In the genomic region with DNA sequence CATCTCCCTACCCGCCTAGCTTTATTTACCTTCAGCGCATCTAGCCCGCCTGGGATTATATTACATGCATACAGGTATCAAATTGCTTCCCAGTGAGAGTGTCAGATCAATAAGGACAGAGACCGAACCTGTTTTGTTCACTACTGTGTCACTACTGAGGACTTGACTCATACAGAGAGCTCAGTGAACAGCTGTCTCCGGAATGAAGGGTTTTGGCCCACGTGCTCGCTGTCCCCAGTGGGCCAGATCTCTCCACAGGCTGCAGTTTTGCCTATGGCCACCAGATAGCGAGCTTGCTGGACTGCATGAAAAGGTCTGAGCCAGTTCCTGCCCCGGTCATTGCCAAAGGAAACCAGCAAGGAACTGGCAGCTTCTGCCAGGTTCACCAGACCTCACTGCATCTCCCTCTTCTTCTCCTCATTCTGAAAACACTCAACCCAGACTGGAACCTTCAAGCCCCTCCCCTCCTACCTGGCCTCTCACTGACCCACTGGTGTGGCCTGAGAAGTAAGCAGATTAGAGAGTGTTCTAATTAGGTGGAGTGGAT, we compare ENCODE assay signal across 1 cellular context.
TF ChIP-seq lines count a peak whose summit lies in the region.

No MANE protein-coding gene starts in this region.

TF ChIP-seq in GM12878, 131 proteins besides CTCF, POLR2A, EP300 and RAD21 (continued from another document):
- TF ChIP-seq KAT2A (conservative IDR thresholded peaks at IDR 0.05; ENCODE audit: control insufficient read depth, low read depth, low read length) = no peak
- TF ChIP-seq, protein P1, sequence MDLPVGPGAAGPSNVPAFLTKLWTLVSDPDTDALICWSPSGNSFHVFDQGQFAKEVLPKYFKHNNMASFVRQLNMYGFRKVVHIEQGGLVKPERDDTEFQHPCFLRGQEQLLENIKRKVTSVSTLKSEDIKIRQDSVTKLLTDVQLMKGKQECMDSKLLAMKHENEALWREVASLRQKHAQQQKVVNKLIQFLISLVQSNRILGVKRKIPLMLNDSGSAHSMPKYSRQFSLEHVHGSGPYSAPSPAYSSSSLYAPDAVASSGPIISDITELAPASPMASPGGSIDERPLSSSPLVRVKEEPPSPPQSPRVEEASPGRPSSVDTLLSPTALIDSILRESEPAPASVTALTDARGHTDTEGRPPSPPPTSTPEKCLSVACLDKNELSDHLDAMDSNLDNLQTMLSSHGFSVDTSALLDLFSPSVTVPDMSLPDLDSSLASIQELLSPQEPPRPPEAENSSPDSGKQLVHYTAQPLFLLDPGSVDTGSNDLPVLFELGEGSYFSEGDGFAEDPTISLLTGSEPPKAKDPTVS (IDR thresholded peaks at IDR 0.05; ENCODE audit: low read depth, low read length) = no peak
- 0 out of 2 replicates have a peak, but pooled peaks have one; percentile 55 for TF ChIP-seq TCF12 (IDR thresholded peaks at IDR 0.05; ENCODE audit: low read depth, low read length)
- TF ChIP-seq, protein P2, sequence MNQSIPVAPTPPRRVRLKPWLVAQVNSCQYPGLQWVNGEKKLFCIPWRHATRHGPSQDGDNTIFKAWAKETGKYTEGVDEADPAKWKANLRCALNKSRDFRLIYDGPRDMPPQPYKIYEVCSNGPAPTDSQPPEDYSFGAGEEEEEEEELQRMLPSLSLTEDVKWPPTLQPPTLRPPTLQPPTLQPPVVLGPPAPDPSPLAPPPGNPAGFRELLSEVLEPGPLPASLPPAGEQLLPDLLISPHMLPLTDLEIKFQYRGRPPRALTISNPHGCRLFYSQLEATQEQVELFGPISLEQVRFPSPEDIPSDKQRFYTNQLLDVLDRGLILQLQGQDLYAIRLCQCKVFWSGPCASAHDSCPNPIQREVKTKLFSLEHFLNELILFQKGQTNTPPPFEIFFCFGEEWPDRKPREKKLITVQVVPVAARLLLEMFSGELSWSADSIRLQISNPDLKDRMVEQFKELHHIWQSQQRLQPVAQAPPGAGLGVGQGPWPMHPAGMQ (IDR thresholded peaks at IDR 0.05; ENCODE audit: borderline replicate concordance) = no peak
- peak; percentile 24 for TF ChIP-seq NFXL1 (IDR thresholded peaks at IDR 0.05; ENCODE audit: borderline replicate concordance)
- TF ChIP-seq POU2F2 (IDR thresholded peaks at IDR 0.05; ENCODE audit: borderline replicate concordance, low read depth, low read length) = no peak
- no peak for TF ChIP-seq KDM1A (IDR thresholded peaks at IDR 0.05; ENCODE audit: borderline replicate concordance)
- no peak for TF ChIP-seq MTA3 (IDR thresholded peaks at IDR 0.05; ENCODE audit: borderline replicate concordance, low read length)
- TF ChIP-seq, protein P3, sequence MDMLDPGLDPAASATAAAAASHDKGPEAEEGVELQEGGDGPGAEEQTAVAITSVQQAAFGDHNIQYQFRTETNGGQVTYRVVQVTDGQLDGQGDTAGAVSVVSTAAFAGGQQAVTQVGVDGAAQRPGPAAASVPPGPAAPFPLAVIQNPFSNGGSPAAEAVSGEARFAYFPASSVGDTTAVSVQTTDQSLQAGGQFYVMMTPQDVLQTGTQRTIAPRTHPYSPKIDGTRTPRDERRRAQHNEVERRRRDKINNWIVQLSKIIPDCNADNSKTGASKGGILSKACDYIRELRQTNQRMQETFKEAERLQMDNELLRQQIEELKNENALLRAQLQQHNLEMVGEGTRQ (IDR thresholded peaks at IDR 0.05; ENCODE audit: borderline replicate concordance, low read depth, low read length) = peak; percentile 19; the same call in 1 of the 2 replicates
- TF ChIP-seq IRF4 (IDR thresholded peaks at IDR 0.05; ENCODE audit: low read depth, low read length) = peak; percentile 57
- no peak for TF ChIP-seq FOXM1 (IDR thresholded peaks at IDR 0.05; ENCODE audit: low read depth, low read length)
- TF ChIP-seq SUZ12 (IDR thresholded peaks at IDR 0.05; ENCODE audit: unreplicated experiment) = no peak
- TF ChIP-seq, protein P4, sequence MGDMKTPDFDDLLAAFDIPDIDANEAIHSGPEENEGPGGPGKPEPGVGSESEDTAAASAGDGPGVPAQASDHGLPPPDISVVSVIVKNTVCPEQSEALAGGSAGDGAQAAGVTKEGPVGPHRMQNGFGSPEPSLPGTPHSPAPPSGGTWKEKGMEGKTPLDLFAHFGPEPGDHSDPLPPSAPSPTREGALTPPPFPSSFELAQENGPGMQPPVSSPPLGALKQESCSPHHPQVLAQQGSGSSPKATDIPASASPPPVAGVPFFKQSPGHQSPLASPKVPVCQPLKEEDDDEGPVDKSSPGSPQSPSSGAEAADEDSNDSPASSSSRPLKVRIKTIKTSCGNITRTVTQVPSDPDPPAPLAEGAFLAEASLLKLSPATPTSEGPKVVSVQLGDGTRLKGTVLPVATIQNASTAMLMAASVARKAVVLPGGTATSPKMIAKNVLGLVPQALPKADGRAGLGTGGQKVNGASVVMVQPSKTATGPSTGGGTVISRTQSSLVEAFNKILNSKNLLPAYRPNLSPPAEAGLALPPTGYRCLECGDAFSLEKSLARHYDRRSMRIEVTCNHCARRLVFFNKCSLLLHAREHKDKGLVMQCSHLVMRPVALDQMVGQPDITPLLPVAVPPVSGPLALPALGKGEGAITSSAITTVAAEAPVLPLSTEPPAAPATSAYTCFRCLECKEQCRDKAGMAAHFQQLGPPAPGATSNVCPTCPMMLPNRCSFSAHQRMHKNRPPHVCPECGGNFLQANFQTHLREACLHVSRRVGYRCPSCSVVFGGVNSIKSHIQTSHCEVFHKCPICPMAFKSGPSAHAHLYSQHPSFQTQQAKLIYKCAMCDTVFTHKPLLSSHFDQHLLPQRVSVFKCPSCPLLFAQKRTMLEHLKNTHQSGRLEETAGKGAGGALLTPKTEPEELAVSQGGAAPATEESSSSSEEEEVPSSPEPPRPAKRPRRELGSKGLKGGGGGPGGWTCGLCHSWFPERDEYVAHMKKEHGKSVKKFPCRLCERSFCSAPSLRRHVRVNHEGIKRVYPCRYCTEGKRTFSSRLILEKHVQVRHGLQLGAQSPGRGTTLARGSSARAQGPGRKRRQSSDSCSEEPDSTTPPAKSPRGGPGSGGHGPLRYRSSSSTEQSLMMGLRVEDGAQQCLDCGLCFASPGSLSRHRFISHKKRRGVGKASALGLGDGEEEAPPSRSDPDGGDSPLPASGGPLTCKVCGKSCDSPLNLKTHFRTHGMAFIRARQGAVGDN (IDR thresholded peaks at IDR 0.05) = 0 out of 2 replicates have a peak, but pooled peaks have one; percentile 36
- peak; percentile 12; the same call in 1 of the 2 replicates for TF ChIP-seq JUND (IDR thresholded peaks at IDR 0.05; ENCODE audit: low read depth, low read length)
- TF ChIP-seq, protein P5, sequence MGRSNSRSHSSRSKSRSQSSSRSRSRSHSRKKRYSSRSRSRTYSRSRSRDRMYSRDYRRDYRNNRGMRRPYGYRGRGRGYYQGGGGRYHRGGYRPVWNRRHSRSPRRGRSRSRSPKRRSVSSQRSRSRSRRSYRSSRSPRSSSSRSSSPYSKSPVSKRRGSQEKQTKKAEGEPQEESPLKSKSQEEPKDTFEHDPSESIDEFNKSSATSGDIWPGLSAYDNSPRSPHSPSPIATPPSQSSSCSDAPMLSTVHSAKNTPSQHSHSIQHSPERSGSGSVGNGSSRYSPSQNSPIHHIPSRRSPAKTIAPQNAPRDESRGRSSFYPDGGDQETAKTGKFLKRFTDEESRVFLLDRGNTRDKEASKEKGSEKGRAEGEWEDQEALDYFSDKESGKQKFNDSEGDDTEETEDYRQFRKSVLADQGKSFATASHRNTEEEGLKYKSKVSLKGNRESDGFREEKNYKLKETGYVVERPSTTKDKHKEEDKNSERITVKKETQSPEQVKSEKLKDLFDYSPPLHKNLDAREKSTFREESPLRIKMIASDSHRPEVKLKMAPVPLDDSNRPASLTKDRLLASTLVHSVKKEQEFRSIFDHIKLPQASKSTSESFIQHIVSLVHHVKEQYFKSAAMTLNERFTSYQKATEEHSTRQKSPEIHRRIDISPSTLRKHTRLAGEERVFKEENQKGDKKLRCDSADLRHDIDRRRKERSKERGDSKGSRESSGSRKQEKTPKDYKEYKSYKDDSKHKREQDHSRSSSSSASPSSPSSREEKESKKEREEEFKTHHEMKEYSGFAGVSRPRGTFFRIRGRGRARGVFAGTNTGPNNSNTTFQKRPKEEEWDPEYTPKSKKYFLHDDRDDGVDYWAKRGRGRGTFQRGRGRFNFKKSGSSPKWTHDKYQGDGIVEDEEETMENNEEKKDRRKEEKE (IDR thresholded peaks at IDR 0.05) = no peak
- TF ChIP-seq ZBED1 (IDR thresholded peaks at IDR 0.05; ENCODE audit: borderline replicate concordance) = no peak
- TF ChIP-seq NR2F1 (conservative IDR thresholded peaks at IDR 0.05) = no peak
- no peak for TF ChIP-seq PML (IDR thresholded peaks at IDR 0.05; ENCODE audit: low read length)
- TF ChIP-seq SREBF2 (IDR thresholded peaks at IDR 0.05; ENCODE audit: low read length) = no peak
- TF ChIP-seq ESRRA (IDR thresholded peaks at IDR 0.05; ENCODE audit: low read length) = no peak
- TF ChIP-seq, protein P6, sequence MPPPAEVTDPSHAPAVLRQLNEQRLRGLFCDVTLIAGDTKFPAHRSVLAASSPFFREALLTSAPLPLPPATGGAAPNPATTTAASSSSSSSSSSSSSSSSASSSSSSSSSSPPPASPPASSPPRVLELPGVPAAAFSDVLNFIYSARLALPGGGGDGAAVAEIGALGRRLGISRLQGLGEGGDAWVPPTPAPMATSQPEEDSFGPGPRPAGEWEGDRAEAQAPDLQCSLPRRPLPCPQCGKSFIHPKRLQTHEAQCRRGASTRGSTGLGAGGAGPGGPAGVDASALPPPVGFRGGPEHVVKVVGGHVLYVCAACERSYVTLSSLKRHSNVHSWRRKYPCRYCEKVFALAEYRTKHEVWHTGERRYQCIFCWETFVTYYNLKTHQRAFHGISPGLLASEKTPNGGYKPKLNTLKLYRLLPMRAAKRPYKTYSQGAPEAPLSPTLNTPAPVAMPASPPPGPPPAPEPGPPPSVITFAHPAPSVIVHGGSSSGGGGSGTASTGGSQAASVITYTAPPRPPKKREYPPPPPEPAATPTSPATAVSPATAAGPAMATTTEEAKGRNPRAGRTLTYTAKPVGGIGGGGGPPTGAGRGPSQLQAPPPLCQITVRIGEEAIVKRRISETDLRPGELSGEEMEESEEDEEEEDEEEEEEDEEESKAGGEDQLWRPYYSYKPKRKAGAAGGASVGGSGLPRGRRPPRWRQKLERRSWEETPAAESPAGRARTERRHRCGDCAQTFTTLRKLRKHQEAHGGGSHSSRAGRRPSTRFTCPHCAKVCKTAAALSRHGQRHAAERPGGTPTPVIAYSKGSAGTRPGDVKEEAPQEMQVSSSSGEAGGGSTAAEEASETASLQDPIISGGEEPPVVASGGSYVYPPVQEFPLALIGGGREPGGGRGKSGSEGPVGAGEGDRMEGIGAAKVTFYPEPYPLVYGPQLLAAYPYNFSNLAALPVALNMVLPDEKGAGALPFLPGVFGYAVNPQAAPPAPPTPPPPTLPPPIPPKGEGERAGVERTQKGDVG (CRISPR knock-in tag; IDR thresholded peaks at IDR 0.05) = no peak
- TF ChIP-seq EZH2 (IDR thresholded peaks at IDR 0.05; ENCODE audit: borderline replicate concordance, control insufficient read depth, low read depth, low read length) = no peak
- TF ChIP-seq, protein P7, sequence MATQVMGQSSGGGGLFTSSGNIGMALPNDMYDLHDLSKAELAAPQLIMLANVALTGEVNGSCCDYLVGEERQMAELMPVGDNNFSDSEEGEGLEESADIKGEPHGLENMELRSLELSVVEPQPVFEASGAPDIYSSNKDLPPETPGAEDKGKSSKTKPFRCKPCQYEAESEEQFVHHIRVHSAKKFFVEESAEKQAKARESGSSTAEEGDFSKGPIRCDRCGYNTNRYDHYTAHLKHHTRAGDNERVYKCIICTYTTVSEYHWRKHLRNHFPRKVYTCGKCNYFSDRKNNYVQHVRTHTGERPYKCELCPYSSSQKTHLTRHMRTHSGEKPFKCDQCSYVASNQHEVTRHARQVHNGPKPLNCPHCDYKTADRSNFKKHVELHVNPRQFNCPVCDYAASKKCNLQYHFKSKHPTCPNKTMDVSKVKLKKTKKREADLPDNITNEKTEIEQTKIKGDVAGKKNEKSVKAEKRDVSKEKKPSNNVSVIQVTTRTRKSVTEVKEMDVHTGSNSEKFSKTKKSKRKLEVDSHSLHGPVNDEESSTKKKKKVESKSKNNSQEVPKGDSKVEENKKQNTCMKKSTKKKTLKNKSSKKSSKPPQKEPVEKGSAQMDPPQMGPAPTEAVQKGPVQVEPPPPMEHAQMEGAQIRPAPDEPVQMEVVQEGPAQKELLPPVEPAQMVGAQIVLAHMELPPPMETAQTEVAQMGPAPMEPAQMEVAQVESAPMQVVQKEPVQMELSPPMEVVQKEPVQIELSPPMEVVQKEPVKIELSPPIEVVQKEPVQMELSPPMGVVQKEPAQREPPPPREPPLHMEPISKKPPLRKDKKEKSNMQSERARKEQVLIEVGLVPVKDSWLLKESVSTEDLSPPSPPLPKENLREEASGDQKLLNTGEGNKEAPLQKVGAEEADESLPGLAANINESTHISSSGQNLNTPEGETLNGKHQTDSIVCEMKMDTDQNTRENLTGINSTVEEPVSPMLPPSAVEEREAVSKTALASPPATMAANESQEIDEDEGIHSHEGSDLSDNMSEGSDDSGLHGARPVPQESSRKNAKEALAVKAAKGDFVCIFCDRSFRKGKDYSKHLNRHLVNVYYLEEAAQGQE (IDR thresholded peaks at IDR 0.05; ENCODE audit: low read depth, low read length) = no peak
- TF ChIP-seq ZNF217 (IDR thresholded peaks at IDR 0.05) = no peak
- TF ChIP-seq ZNF207 (IDR thresholded peaks at IDR 0.05; ENCODE audit: borderline replicate concordance) = no peak
- TF ChIP-seq, protein P8, sequence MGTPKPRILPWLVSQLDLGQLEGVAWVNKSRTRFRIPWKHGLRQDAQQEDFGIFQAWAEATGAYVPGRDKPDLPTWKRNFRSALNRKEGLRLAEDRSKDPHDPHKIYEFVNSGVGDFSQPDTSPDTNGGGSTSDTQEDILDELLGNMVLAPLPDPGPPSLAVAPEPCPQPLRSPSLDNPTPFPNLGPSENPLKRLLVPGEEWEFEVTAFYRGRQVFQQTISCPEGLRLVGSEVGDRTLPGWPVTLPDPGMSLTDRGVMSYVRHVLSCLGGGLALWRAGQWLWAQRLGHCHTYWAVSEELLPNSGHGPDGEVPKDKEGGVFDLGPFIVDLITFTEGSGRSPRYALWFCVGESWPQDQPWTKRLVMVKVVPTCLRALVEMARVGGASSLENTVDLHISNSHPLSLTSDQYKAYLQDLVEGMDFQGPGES (IDR thresholded peaks at IDR 0.05) = no peak
- no peak for TF ChIP-seq SP1 (IDR thresholded peaks at IDR 0.05; ENCODE audit: low read depth, low read length)
- TF ChIP-seq, protein P9, sequence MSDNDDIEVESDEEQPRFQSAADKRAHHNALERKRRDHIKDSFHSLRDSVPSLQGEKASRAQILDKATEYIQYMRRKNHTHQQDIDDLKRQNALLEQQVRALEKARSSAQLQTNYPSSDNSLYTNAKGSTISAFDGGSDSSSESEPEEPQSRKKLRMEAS (IDR thresholded peaks at IDR 0.05; ENCODE audit: low read depth, low read length) = 0 out of 2 replicates have a peak, but pooled peaks have one; percentile 22
- TF ChIP-seq NBN (IDR thresholded peaks at IDR 0.05) = no peak
- TF ChIP-seq, protein P10, sequence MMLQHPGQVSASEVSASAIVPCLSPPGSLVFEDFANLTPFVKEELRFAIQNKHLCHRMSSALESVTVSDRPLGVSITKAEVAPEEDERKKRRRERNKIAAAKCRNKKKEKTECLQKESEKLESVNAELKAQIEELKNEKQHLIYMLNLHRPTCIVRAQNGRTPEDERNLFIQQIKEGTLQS (IDR thresholded peaks at IDR 0.05; ENCODE audit: borderline replicate concordance, extremely low read depth, low read depth, low read length) = no peak
TF ChIP-seq in GM12878: peak in this region for 16.
